ENCODE assay signal across 1 cellular context in the genomic region with DNA sequence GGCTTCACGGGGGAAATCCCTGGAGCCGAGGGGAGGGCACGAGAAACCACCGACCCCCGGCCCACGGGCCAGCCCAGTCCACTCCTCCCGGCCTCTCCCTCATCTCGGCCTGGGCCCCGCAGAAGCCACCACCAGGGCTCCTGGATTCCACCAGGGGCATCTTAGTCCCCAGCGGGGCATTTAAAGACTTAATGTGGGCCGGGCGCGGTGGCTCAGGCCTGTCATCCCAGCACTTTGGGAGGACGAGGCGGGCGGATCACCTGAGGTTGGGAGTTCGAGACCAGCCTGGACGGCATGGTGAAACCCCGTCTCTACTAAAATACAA.
TF ChIP-seq lines count a peak whose summit lies in the region.

No MANE protein-coding gene starts in this region.

TF ChIP-seq in HCT116, 20 proteins besides CTCF, POLR2A, EP300 and RAD21 (continued from another document):
- TF ChIP-seq, protein P1, sequence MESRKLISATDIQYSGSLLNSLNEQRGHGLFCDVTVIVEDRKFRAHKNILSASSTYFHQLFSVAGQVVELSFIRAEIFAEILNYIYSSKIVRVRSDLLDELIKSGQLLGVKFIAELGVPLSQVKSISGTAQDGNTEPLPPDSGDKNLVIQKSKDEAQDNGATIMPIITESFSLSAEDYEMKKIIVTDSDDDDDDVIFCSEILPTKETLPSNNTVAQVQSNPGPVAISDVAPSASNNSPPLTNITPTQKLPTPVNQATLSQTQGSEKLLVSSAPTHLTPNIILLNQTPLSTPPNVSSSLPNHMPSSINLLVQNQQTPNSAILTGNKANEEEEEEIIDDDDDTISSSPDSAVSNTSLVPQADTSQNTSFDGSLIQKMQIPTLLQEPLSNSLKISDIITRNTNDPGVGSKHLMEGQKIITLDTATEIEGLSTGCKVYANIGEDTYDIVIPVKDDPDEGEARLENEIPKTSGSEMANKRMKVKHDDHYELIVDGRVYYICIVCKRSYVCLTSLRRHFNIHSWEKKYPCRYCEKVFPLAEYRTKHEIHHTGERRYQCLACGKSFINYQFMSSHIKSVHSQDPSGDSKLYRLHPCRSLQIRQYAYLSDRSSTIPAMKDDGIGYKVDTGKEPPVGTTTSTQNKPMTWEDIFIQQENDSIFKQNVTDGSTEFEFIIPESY (IDR thresholded peaks at IDR 0.05; ENCODE audit: extremely low read depth, insufficient replicate concordance, low read length) = no peak
- no peak for TF ChIP-seq EZH2 (IDR thresholded peaks at IDR 0.05)
- TF ChIP-seq SP1 (IDR thresholded peaks at IDR 0.05; ENCODE audit: low read depth) = no peak
- peak; percentile 35; the same call in 1 of the 2 replicates for TF ChIP-seq ZFX (IDR thresholded peaks at IDR 0.05)
- TF ChIP-seq ZNF274 (IDR thresholded peaks at IDR 0.05; ENCODE audit: low read depth, low read length) = no peak
TF ChIP-seq in HCT116: peak in this region for 1.
